Comparison of ENCODE assay signal across 1 cellular context in genomic region chr18:50285631-50286321, GRCh38.
TF ChIP-seq lines count a peak whose summit lies in the region.

No MANE protein-coding gene starts in this region.

TF ChIP-seq in SK-N-SH, 30 proteins besides CTCF, POLR2A, EP300 and RAD21 (continued from another document):
- no peak for TF ChIP-seq PBX3 (IDR thresholded peaks at IDR 0.05)
